Comparison of ENCODE assay signal across 8 cellular contexts in the genomic region with DNA sequence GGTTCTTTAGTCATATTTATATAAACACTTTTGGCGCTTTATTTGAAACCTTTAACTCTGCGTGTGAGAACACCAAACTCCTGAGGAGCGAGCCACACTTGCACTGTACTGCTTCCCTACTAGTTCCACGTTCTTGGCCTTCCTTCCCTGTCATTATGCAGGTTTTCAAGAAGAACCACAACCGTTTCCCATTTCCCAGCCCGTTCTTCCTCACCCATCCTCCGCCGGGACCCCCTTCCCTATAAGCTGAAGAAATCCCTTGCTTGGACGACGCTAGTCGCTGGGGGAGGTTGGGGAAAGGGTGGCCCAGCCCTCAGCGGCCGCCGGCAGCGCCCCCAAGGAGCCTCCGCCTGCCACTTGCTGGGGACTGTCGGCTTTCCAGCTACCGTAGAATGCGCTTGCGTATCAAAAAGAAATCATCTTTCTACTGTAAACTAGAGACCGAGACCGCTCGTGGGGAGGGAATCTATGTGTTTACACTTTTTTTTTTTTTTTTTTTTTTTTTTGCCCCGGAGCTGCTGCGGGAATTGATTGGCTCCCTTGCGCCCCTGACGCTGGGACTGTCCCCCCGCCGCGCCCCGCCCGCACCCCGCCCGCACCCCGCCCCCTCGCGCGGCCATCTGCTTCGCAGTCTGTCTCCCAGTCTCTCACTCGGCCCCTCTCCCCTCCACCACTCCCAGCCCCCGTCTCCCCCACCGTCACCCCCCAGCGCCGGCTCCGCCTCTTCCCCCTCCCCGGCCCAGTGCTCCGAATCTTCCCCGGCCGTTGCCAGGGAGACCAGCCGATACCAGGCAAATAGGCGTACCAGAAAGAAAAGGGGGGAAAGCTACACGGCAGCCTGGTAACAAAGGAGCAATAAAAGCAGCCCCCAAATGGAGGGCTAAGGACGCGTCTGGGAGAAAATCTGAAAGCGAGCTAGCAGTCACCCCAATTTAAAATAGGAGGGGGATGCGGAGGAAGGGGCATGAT. TPM values are rescaled to one million over a fixed set of nuclear protein-coding genes. Genes with fewer than 3 reads are reported as not detected.
A peak's percentile ranks its signal among the peaks of the same experiment; 100 is the strongest.
DNase-seq lines count a peak whose midpoint lies in the region; ATAC-seq and TF ChIP-seq lines count a peak whose summit lies in the region.

No MANE protein-coding gene starts in this region.

- no peak overlapping the region for H3K4me3 Mint-ChIP-seq in osteocyte (ENCODE audit: unreplicated experiment)

- ATAC-seq in left cardiac atrium, result peak; percentile 42 to 47
- ATAC-seq in HG02884 (IDR thresholded peaks at IDR 0.05; ENCODE audit: unreplicated experiment), result no peak
- ATAC-seq in GM18867 (IDR thresholded peaks at IDR 0.05; ENCODE audit: unreplicated experiment), result no peak

- peaks cover 11% of the 10 kb centered on the region for H3K36me3 Mint-ChIP-seq in osteocyte (ENCODE audit: unreplicated experiment)

- TF ChIP-seq CTCF in HFF-Myc (IDR thresholded peaks at IDR 0.05; ENCODE audit: low read depth, low read length, missing control alignments) (peak; percentile 10), osteocyte (IDR thresholded peaks at IDR 0.05) (peak; percentile 28)

- H3K27me3 Mint-ChIP-seq in osteocyte (ENCODE audit: unreplicated experiment), result no peaks in the 10 kb centered on the region

- DNase-seq in DMS79 treated with DMSO at 0.1 percent for 48 hours (lab: John Stamatoyannopoulos, UW) (peak; percentile 94), HFF-Myc (ENCODE audit: extremely low read depth, low read depth) (no peak), NCI-H524 treated with DMSO at 0.1 percent for 48 hours (lab: John Stamatoyannopoulos, UW) (peak; percentile 73), amygdala (lab: John Stamatoyannopoulos, UW) (peak; percentile 16 to 88 (median 75)), left cardiac atrium (peak; percentile 72), osteocyte (ENCODE audit: extremely low spot score, unreplicated experiment) (peak; percentile 94)

- H3K4me3 ChIP-seq in HFF-Myc (replicated peaks; ENCODE audit: low read depth, low read length), result peak overlapping the region; percentile 69

- peaks cover 38% of the 10 kb centered on the region for H3K4me1 Mint-ChIP-seq in osteocyte (ENCODE audit: unreplicated experiment)

- H3K27ac Mint-ChIP-seq in osteocyte (ENCODE audit: unreplicated experiment), result peak overlapping the region; percentile 89

- no peaks in the 10 kb centered on the region for H3K9me3 Mint-ChIP-seq in osteocyte (ENCODE audit: unreplicated experiment)

- intact Hi-C loops in left cardiac atrium (cut with DNase I), result loop anchor here (5.0 to 10.0 kb wide), 3 partner anchors 230 to 443 kb away; no protein-coding TSS in a partner anchor

RNA-seq across cellular contexts. Expression of a gene that starts 2.3 kb away (rescaled TPM):
- total RNA-seq in left cardiac atrium (10 to 100 TPM; 23.0 to 32.6 TPM), osteocyte (868 and 890 TPM in 2 replicates)

Comparison
In these comparisons a context has a peak if more than half of its experiments do, and no peak if none do; other contexts are left out.
1. ATAC-seq: peak in left cardiac atrium (2 of 2); none in HG02884 (single experiment) and GM18867 (single experiment).
2. RNA of a gene that starts 2.3 kb away (total RNA-seq): 868 to 890 TPM in osteocyte; 23.0 to 32.6 TPM in left cardiac atrium; every median in the first group is over 10 times any median in the second.